In genomic region chr2:67400560-67401464, GRCh38 we compare ENCODE assay signal across 15 cellular contexts. TPM values are rescaled to one million over a fixed set of nuclear protein-coding genes. Genes with fewer than 3 reads are reported as not detected.
DNase-seq lines count a peak whose midpoint lies in the region; ATAC-seq, FAIRE-seq and TF ChIP-seq lines count a peak whose summit lies in the region.
"Had no signal": no experiment of that assay in that cellular context is flagged by ENCODE, and none has a peak within 500 bp of the region (broad histone marks: within the 10 kb centered on the region; RNA-seq: fewer than 3 reads in every experiment).

No MANE protein-coding gene starts in this region.

- in situ Hi-C loops in Caki2 (cut with HindIII; ENCODE audit: low pct_unique_long_range_greater_than_20kb, low sequenced_read_pairs), result no loop called here

- ATAC-seq in upper lobe of right lung, result no peak
- ATAC-seq: activated T-cell treated with anti-CD3 and anti-CD28 coated beads, Interleukin-2, amount 50 U/mL, for 72 hours had no signal

- no peak overlapping the region for H3K4me3 ChIP-seq in bronchial epithelial cell (ENCODE audit: low read depth, low read length)
- no peak overlapping the region for H3K4me3 ChIP-seq in upper lobe of right lung

- H3K4me1 ChIP-seq in upper lobe of right lung, result peaks cover 32% of the 10 kb centered on the region

- no peak overlapping the region for H3K27ac ChIP-seq in upper lobe of right lung

- no peak for TF ChIP-seq CTCF in bronchial epithelial cell (IDR thresholded peaks at IDR 0.05; ENCODE audit: insufficient read depth, low read length, severe bottlenecking)
- TF ChIP-seq CTCF in upper lobe of right lung (IDR thresholded peaks at IDR 0.05), result no peak

- peaks cover 2% of the 10 kb centered on the region for H3K36me3 ChIP-seq in bronchial epithelial cell (ENCODE audit: control insufficient read depth, insufficient read depth, low read length)
- peaks cover 30% of the 10 kb centered on the region for H3K36me3 ChIP-seq in upper lobe of right lung

- FAIRE-seq in bronchial epithelial cell (lab: Jason Lieb, UNC), result no peak
- FAIRE-seq: G401.6, GM18507 had no signal

- H3K27me3 ChIP-seq in bronchial epithelial cell (ENCODE audit: control insufficient read depth, insufficient read depth, low read length) (no peaks in the 10 kb centered on the region), upper lobe of right lung (no peaks in the 10 kb centered on the region)

- intact Hi-C loops in upper lobe of right lung (cut with DNase I), result no loop called here

- H3K9me3 ChIP-seq in upper lobe of right lung, result no peaks in the 10 kb centered on the region

- DNase-seq in Caki2 (ENCODE audit: low read depth) (peak; percentile 62), NCI-H1105 (lab: John Stamatoyannopoulos, UW) (peak; percentile 34), bronchial epithelial cell (ENCODE audit: low read depth) (peak; percentile 67), lung microvascular endothelial cell (ENCODE audit: low read depth in 2 of 2) (peak; percentile 42 to 69), RPMI8226 (no peak), NOMO-1 treated with dmso at 0.1 percent for 144 hours (lab: John Stamatoyannopoulos, UW; ENCODE audit: unreplicated experiment) (no peak), NCI-H187 treated with DMSO at 0.1 percent for 48 hours (lab: John Stamatoyannopoulos, UW) (no peak), upper lobe of right lung (no peak)
- DNase-seq: activated T-cell treated with anti-CD3 and anti-CD28 coated beads, Interleukin-2, amount 50 U/mL, for 72 hours; erythroblast; H9; NCI-H2029; NCI-H82 had no signal

RNA-seq across cellular contexts. Expression of gene ETAA1, which starts 3.7 kb away (rescaled TPM):
- 11.1 and 11.2 TPM in 2 replicates for total RNA-seq in Caki2 (2014; rRNA removed; shearing (Covaris generic); ENCODE audit: low replicate concordance)
- 16.8 and 18.3 TPM in 2 replicates for total RNA-seq in bronchial epithelial cell
- 8.5 and 11.5 TPM in 2 replicates for total RNA-seq in lung microvascular endothelial cell
- total RNA-seq in upper lobe of right lung, result 13.7 TPM

Comparison
In these comparisons a context has a peak if more than half of its experiments do, and no peak if none do; other contexts are left out.
1. DNase-seq: peak in Caki2 (single experiment), NCI-H1105 (single experiment), bronchial epithelial cell (single experiment) and lung microvascular endothelial cell (2 of 2); none in RPMI8226 (single experiment), NOMO-1 treated with dmso at 0.1 percent for 144 hours (single experiment), NCI-H187 treated with DMSO at 0.1 percent for 48 hours (single experiment) and upper lobe of right lung (single experiment).